Comparison of ENCODE assay signal across 12 cellular contexts in the genomic region with DNA sequence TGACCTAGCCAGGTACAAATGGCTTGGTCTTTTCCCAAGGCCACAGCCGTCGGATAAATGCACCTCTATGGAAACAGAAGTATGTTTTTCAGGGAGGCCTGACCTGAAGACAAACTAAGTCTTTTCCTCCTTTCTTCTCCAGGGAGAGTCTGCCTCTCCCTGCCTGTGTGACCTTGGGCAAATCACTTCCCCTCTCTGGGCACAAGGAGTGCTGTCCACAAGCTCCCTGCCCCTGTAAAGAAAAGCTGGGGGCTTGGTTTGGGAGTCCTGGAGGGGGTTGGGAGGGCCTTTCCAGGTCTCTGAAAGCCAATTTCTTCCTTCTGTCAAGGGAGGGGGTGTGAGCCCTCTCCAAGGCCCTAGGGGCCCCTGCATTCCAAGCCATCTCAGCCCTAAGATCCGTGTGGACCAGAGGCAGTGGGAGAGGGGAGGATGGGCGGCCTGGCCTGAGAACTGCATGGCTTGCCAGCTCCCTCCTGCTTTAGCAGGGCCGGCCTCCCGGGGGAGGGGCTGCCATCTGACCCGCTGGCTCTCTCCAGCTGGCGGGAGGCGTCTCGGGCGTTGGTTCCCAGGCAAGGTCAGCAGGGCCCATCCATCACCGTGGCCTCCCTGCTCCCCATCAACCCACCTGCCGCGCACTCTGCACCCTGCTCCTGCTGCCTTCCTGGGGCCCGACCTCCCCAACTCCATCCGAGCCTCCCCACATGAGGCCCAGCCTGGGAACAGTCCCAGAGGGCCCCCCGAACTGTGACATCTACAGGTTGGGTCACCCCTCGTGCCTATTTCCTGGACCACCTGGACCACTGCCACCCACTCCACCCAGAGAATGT.
DNase-seq lines count a peak whose midpoint lies in the region; ATAC-seq and TF ChIP-seq lines count a peak whose summit lies in the region.
"Had no signal": no experiment of that assay in that cellular context is flagged by ENCODE, and none has a peak within 500 bp of the region (broad histone marks: within the 10 kb centered on the region; RNA-seq: fewer than 3 reads in every experiment).

No MANE protein-coding gene starts in this region.

- peak overlapping the region; percentile 30 for H3K27ac ChIP-seq in substantia nigra (ENCODE audit: low read depth, low read length, poor library complexity, severe bottlenecking)

- ATAC-seq in WTC11 (peak; percentile 82), GM18867 (IDR thresholded peaks at IDR 0.05; ENCODE audit: unreplicated experiment) (no peak)
- ATAC-seq: natural killer cell had no signal

- no peak overlapping the region for H3K4me3 ChIP-seq in fibroblast of villous mesenchyme (ENCODE audit: low read depth, low read length)

- TF ChIP-seq CTCF in WTC11 (IDR thresholded peaks at IDR 0.05) (no peak), fibroblast of villous mesenchyme (IDR thresholded peaks at IDR 0.05; ENCODE audit: insufficient read depth, low read depth, low read length) (peak; percentile 11), mesothelial cell of epicardium (IDR thresholded peaks at IDR 0.05; ENCODE audit: unreplicated experiment) (no peak), Calu3 (IDR thresholded peaks at IDR 0.05; ENCODE audit: unreplicated experiment) (no peak)

- H3K4me3 Mint-ChIP-seq in WTC11 (no peak overlapping the region), mesothelial cell of epicardium (no peak overlapping the region), Calu3 (ENCODE audit: low read depth, unreplicated experiment) (no peak overlapping the region)
- H3K4me3 Mint-ChIP-seq: natural killer cell had no signal

- H3K27me3 Mint-ChIP-seq in WTC11 (ENCODE audit: low read depth) = peaks cover 4% of the 10 kb centered on the region; the same call in 1 of the 2 replicates
- no peaks in the 10 kb centered on the region for H3K27me3 Mint-ChIP-seq in mesothelial cell of epicardium (ENCODE audit: low read depth)
- no peaks in the 10 kb centered on the region for H3K27me3 Mint-ChIP-seq in Calu3 (ENCODE audit: unreplicated experiment)

- H3K4me1 Mint-ChIP-seq in WTC11 (peaks cover 28% of the 10 kb centered on the region), mesothelial cell of epicardium (peaks cover 70% of the 10 kb centered on the region), Calu3 (ENCODE audit: low read depth, unreplicated experiment) (no peaks in the 10 kb centered on the region)

- H3K27ac Mint-ChIP-seq in WTC11 (peak overlapping the region; percentile 27; the same call in 1 of the 2 replicates), mesothelial cell of epicardium (peak overlapping the region; percentile 79), Calu3 (ENCODE audit: unreplicated experiment) (no peak overlapping the region)

- H3K36me3 Mint-ChIP-seq in WTC11 = no peaks in the 10 kb centered on the region
- H3K36me3 Mint-ChIP-seq in mesothelial cell of epicardium = no peaks in the 10 kb centered on the region
- no peaks in the 10 kb centered on the region for H3K36me3 Mint-ChIP-seq in Calu3 (ENCODE audit: insufficient read depth, unreplicated experiment)
- H3K36me3 Mint-ChIP-seq: natural killer cell had no signal

- DNase-seq in WTC11 (ENCODE audit: low spot score) = peak; percentile 73
- DNase-seq in fibroblast of villous mesenchyme (ENCODE audit: low read depth) = peak; percentile 77
- peak in 1 of 2 experiments; percentile 19 for DNase-seq in mesothelial cell of epicardium (ENCODE audit: low spot score in 2 of 2, unreplicated experiment in 2 of 2)
- DNase-seq in substantia nigra (lab: John Stamatoyannopoulos, UW) = peak in 32 of 49 donors; percentile 10 to 76 (median 44)
- no peak for DNase-seq in DMS153 treated with DMSO at 0.1 percent for 48 hours (lab: John Stamatoyannopoulos, UW; ENCODE audit: unreplicated experiment)
- DNase-seq in Calu3 = no peak
- DNase-seq: effector CD4-positive, alpha-beta T cell; natural killer cell; NCI-H1694; stimulated activated CD4-positive, alpha-beta T cell treated with anti-CD3 and anti-CD28 coated beads, Interleukin-4, amount 100 ng/mL, for 1 hour; T1000 had no signal

- no TSS peak for BruUV-seq in Calu3 (replicated peaks; lab: Mats Ljungman, UMichigan)

- POLR2A ChIA-PET in WTC11 (lab: Charles Lee) = interaction anchor here (1.1 kb wide), 1 partner anchor 13 kb away, joined by 3 read pairs; no protein-coding TSS in a partner anchor

- no peaks in the 10 kb centered on the region for H3K9me3 Mint-ChIP-seq in WTC11
- H3K9me3 Mint-ChIP-seq in mesothelial cell of epicardium = no peaks in the 10 kb centered on the region
- no peaks in the 10 kb centered on the region for H3K9me3 Mint-ChIP-seq in Calu3 (ENCODE audit: low read depth, unreplicated experiment)
- H3K9me3 Mint-ChIP-seq: natural killer cell had no signal

- CTCF ChIA-PET in WTC11 (lab: Charles Lee) (interaction anchor here (1.0 to 1.5 kb wide), 7 partner anchors 13 to 178 kb away, joined by 3 to 5 read pairs (median 3); no protein-coding TSS in a partner anchor), Calu3 (lab: Charles Lee) (no interaction called here)

- intact Hi-C loops in Calu3 (cut with micrococcal nuclease; ENCODE audit: unreplicated experiment) = no loop called here

TF ChIP-seq in WTC11, 78 proteins besides CTCF, POLR2A, EP300 and RAD21:
- TF ChIP-seq KAT7 (CRISPR knock-in tag; IDR thresholded peaks at IDR 0.05; ENCODE audit: borderline replicate concordance) (no peak), NR3C1 (CRISPR knock-in tag; conservative IDR thresholded peaks at IDR 0.05; ENCODE audit: low read depth) (no peak), CBFB (CRISPR knock-in tag; IDR thresholded peaks at IDR 0.05; ENCODE audit: low read depth) (no peak), ZNF423 (CRISPR knock-in tag; IDR thresholded peaks at IDR 0.05) (no peak), ZNF263 (CRISPR knock-in tag; IDR thresholded peaks at IDR 0.05; ENCODE audit: low read depth) (no peak), NFATC4 (CRISPR knock-in tag; IDR thresholded peaks at IDR 0.05) (no peak), RELA (CRISPR knock-in tag; IDR thresholded peaks at IDR 0.05; ENCODE audit: borderline replicate concordance) (no peak), PRRX2 (CRISPR knock-in tag; IDR thresholded peaks at IDR 0.05) (no peak), TEAD1 (CRISPR knock-in tag; IDR thresholded peaks at IDR 0.05) (no peak), JAZF1 (CRISPR knock-in tag; IDR thresholded peaks at IDR 0.05) (no peak), ETV6 (CRISPR knock-in tag; IDR thresholded peaks at IDR 0.05) (no peak), IRF2 (CRISPR knock-in tag; IDR thresholded peaks at IDR 0.05; ENCODE audit: borderline replicate concordance, low read depth) (no peak), TEAD4 (CRISPR knock-in tag; IDR thresholded peaks at IDR 0.05) (no peak), TP53 (CRISPR knock-in tag; IDR thresholded peaks at IDR 0.05) (no peak)
- TF ChIP-seq, protein P1, sequence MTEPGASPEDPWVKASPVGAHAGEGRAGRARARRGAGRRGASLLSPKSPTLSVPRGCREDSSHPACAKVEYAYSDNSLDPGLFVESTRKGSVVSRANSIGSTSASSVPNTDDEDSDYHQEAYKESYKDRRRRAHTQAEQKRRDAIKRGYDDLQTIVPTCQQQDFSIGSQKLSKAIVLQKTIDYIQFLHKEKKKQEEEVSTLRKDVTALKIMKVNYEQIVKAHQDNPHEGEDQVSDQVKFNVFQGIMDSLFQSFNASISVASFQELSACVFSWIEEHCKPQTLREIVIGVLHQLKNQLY (CRISPR knock-in tag; IDR thresholded peaks at IDR 0.05) = no peak
- TF ChIP-seq, protein P2, sequence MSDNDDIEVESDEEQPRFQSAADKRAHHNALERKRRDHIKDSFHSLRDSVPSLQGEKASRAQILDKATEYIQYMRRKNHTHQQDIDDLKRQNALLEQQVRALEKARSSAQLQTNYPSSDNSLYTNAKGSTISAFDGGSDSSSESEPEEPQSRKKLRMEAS (CRISPR knock-in tag; IDR thresholded peaks at IDR 0.05) = no peak
- TF ChIP-seq, protein P3, sequence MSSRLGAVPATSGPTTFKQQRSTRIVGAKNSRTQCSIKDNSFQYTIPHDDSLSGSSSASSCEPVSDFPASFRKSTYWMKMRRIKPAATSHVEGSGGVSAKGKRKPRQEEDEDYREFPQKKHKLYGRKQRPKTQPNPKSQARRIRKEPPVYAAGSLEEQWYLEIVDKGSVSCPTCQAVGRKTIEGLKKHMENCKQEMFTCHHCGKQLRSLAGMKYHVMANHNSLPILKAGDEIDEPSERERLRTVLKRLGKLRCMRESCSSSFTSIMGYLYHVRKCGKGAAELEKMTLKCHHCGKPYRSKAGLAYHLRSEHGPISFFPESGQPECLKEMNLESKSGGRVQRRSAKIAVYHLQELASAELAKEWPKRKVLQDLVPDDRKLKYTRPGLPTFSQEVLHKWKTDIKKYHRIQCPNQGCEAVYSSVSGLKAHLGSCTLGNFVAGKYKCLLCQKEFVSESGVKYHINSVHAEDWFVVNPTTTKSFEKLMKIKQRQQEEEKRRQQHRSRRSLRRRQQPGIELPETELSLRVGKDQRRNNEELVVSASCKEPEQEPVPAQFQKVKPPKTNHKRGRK (CRISPR knock-in tag; IDR thresholded peaks at IDR 0.05; ENCODE audit: borderline replicate concordance) = no peak
- TF ChIP-seq, protein P4, sequence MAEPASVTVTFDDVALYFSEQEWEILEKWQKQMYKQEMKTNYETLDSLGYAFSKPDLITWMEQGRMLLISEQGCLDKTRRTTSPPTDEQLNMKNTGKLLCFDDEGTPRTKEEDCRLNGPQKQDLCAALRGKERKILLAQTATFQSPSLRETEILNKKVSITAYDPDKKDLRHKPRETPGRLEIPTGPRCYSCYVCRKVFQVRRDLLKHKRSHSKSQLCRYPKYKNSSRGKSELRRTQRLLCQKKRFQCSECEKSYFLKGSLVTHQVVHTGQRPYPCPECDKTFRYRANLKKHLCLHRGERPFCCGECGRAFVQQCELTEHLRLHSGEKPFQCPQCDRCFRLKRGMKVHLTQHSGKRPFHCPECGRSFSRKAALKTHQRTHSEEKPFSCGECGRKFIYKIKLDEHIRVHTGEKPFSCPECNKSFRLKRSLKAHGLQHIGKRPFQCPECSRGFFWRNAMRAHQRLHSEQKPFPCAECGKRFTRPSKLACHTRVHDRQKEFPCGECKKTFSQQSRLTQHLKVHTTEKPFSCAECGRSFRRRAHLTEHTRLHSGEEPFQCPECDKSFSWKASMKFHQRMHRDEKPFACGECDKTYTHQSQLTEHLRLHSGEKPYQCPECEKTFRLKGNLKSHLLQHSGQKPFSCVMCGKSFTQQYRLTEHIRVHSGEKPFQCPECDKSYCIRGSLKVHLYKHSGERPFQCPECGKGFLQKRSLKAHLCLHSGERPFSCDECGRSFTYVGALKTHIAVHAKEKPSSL (CRISPR knock-in tag; conservative IDR thresholded peaks at IDR 0.05) = no peak

Comparison
In these comparisons a context has a peak if more than half of its experiments do, and no peak if none do; other contexts are left out.
1. DNase-seq: peak in WTC11 (single experiment), fibroblast of villous mesenchyme (single experiment) and substantia nigra (32 of 49); none in DMS153 treated with DMSO at 0.1 percent for 48 hours (single experiment) and Calu3 (single experiment).